15 cellular contexts compared by ENCODE assay signal in the genomic region with DNA sequence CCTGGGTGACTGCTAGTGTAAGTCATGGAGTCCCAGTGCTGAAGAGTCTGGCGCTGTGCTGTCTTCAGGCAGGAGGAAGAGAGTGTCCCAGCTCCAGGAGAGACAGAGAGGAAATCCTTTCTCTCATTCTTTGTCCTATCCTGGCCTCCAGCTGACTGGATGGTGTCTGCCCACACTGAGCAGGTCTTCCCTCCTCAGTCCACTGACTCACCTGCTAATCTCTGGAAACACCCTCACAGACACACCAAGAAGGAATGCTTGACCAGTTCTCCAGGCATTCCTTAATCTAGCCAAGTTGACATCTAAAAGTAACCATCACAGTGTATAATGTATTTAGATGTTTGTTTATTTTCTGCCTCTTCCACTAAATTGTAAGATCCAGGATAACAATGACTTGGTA. TPM values are rescaled to one million over a fixed set of nuclear protein-coding genes. Genes with fewer than 3 reads are reported as not detected.
DNase-seq lines count a peak whose midpoint lies in the region; ATAC-seq and TF ChIP-seq lines count a peak whose summit lies in the region.
"Had no signal": no experiment of that assay in that cellular context is flagged by ENCODE, and none has a peak within 500 bp of the region (broad histone marks: within the 10 kb centered on the region; RNA-seq: fewer than 3 reads in every experiment).

No MANE protein-coding gene starts in this region.

- no peaks in the 10 kb centered on the region for H3K27me3 ChIP-seq in foreskin keratinocyte

- no peak overlapping the region for H3K27ac ChIP-seq in foreskin keratinocyte

- ATAC-seq in foreskin keratinocyte (peak; percentile 82), HG03432 (IDR thresholded peaks at IDR 0.05; ENCODE audit: unreplicated experiment) (no peak)
- ATAC-seq: activated CD4-positive, alpha-beta T cell treated with anti-CD3 and anti-CD28 coated beads for 36 hours; activated naive CD8-positive, alpha-beta T cell treated with anti-CD3 and anti-CD28 coated beads, Interleukin-2, amount 50 U/mL, for 24 hours had no signal

- TF ChIP-seq CTCF in foreskin keratinocyte (conservative IDR thresholded peaks at IDR 0.05): no peak

- H3K4me1 ChIP-seq in foreskin keratinocyte: peaks cover 27% of the 10 kb centered on the region

- DNase-seq in 8988T: peak; percentile 9
- DNase-seq in HCEC 1CT: peak; percentile 54
- DNase-seq in T1000 (lab: John Stamatoyannopoulos, UW): peak; percentile 34
- peak; percentile 70 to 88 for DNase-seq in foreskin keratinocyte
- DNase-seq in NCI-H526 treated with DMSO at 0.1 percent for 48 hours (lab: John Stamatoyannopoulos, UW): no peak
- no peak for DNase-seq in stimulated activated CD4-positive, alpha-beta T cell treated with anti-CD3 and anti-CD28 coated beads, Interleukin-12 subunit alpha, Interleukin-12 subunit beta, amount 100 ng/mL, for 4 hours
- no peak for DNase-seq in activated T-cell treated with anti-CD3 and anti-CD28 coated beads, Interleukin-2, amount 50 U/mL, for 1 hour
- DNase-seq: activated CD4-positive, alpha-beta T cell treated with anti-CD3 and anti-CD28 coated beads for 36 hours; activated naive CD8-positive, alpha-beta T cell treated with anti-CD3 and anti-CD28 coated beads, Interleukin-2, amount 50 U/mL, for 24 hours; foreskin melanocyte; NCI-H1436 treated with DMSO at 0.1 percent for 48 hours; NCI-H446 treated with DMSO at 0.1 percent for 48 hours; small intestine had no signal

RNA-seq across cellular contexts. Expression of a gene that starts 53.9 kb away (rescaled TPM):
- 174 and 217 TPM in 2 replicates for total RNA-seq in foreskin keratinocyte
- 230 and 288 TPM in 2 replicates for polyA plus RNA-seq in foreskin keratinocyte
- polyA plus RNA-seq: IgD-negative memory B cell had no signal

Comparison
In these comparisons a context has a peak if more than half of its experiments do, and no peak if none do; other contexts are left out.
1. DNase-seq: peak in 8988T (single experiment), HCEC 1CT (single experiment), T1000 (single experiment) and foreskin keratinocyte (2 of 2); none in NCI-H526 treated with DMSO at 0.1 percent for 48 hours (single experiment), stimulated activated CD4-positive, alpha-beta T cell treated with anti-CD3 and anti-CD28 coated beads, Interleukin-12 subunit alpha, Interleukin-12 subunit beta, amount 100 ng/mL, for 4 hours (single experiment) and activated T-cell treated with anti-CD3 and anti-CD28 coated beads, Interleukin-2, amount 50 U/mL, for 1 hour (single experiment).